8 cellular contexts compared by ENCODE assay signal in genomic region chr1:185156321-185156853, GRCh38. TPM values are rescaled to one million over a fixed set of nuclear protein-coding genes. Genes with fewer than 3 reads are reported as not detected.
DNase-seq lines count a peak whose midpoint lies in the region; ATAC-seq and TF ChIP-seq lines count a peak whose summit lies in the region.

No MANE protein-coding gene starts in this region.

- H3K4me1 ChIP-seq in Peyer's patch = peaks cover 0 to 26% (median 8%) of the 10 kb centered on the region in 4 donors
- peaks cover 20% of the 10 kb centered on the region for H3K4me1 ChIP-seq in mucosa of stomach (ENCODE audit: control insufficient read depth, insufficient read depth, low read length)

- H3K9ac ChIP-seq in mucosa of stomach (ENCODE audit: low read length) = peak overlapping the region; percentile 100

- no peaks in the 10 kb centered on the region for H3K27me3 Mint-ChIP-seq in effector memory CD8-positive, alpha-beta T cell

- peaks cover 19% of the 10 kb centered on the region for H3K36me3 Mint-ChIP-seq in effector memory CD8-positive, alpha-beta T cell (ENCODE audit: insufficient read depth)

- H3K27ac Mint-ChIP-seq in effector memory CD8-positive, alpha-beta T cell = peak overlapping the region; percentile 98

- peak; percentile 13 for ATAC-seq in GM18858 (IDR thresholded peaks at IDR 0.05; ENCODE audit: unreplicated experiment)
- peak; percentile 31 for ATAC-seq in HG03045 (IDR thresholded peaks at IDR 0.05; ENCODE audit: unreplicated experiment)
- peak; percentile 29 for ATAC-seq in effector memory CD8-positive, alpha-beta T cell (replicated peaks)

- H3K36me3 ChIP-seq in Peyer's patch = no peaks in the 10 kb centered on the region
- H3K36me3 ChIP-seq in mucosa of stomach (ENCODE audit: control insufficient read depth, insufficient read depth, low read length) = no peaks in the 10 kb centered on the region

- TF ChIP-seq CTCF in AG09309 (IDR thresholded peaks at IDR 0.05; ENCODE audit: control insufficient read depth, insufficient read depth, low read depth, low read length, missing control alignments) = no peak
- TF ChIP-seq CTCF in Peyer's patch (IDR thresholded peaks at IDR 0.05) = no peak

- H3K9me3 ChIP-seq in Peyer's patch (no peaks in the 10 kb centered on the region), mucosa of stomach (ENCODE audit: control insufficient read depth, low read length) (no peaks in the 10 kb centered on the region)

- no peak for TF ChIP-seq POLR2A in Peyer's patch (IDR thresholded peaks at IDR 0.05)

- H3K27ac ChIP-seq in Peyer's patch = peak overlapping the region; percentile 96 to 100 (median 98)

- H3K27me3 ChIP-seq in Peyer's patch (no peaks in the 10 kb centered on the region), mucosa of stomach (ENCODE audit: control insufficient read depth, insufficient read depth, low read length) (no peaks in the 10 kb centered on the region)

- no peaks in the 10 kb centered on the region for H3K9me3 Mint-ChIP-seq in effector memory CD8-positive, alpha-beta T cell

- peaks cover 14 to 34% of the 10 kb centered on the region in 2 donors for H3K4me1 Mint-ChIP-seq in effector memory CD8-positive, alpha-beta T cell (ENCODE audit: low read depth in 2 of 2)

- DNase-seq in AG09309 (ENCODE audit: low read depth) (no peak), Peyer's patch (peak in 1 of 3 donors; percentile 33)
- no peak for DNase-seq in effector memory CD8-positive, alpha-beta T cell
- DNase-seq in stimulated activated naive CD4-positive, alpha-beta T cell treated with Interleukin-2 at 50 U/mL for 16 hours (lab: John Stamatoyannopoulos, UW) = no peak
- no peak for DNase-seq in stimulated activated CD4-positive, alpha-beta T cell treated with anti-CD3 and anti-CD28 coated beads, Interleukin-2, amount 100 ng/mL, for 24 hours

- peak overlapping the region; percentile 91 to 99 for H3K4me3 Mint-ChIP-seq in effector memory CD8-positive, alpha-beta T cell

- peak overlapping the region; percentile 86 for H3K4me3 ChIP-seq in AG09309 (ENCODE audit: control insufficient read depth, low read depth, low read length)
- H3K4me3 ChIP-seq in Peyer's patch = peak overlapping the region; percentile 76 to 96 (median 80)
- peak overlapping the region; percentile 80 for H3K4me3 ChIP-seq in mucosa of stomach (ENCODE audit: low read length)

RNA-seq across cellular contexts. Expression of gene TRMT1L, which starts 0.4 kb away (rescaled TPM):
- 10 to 100 TPM in 3 of 4 donors, 1 to 10 TPM in 1; 8.4 to 14.9 (median 13.7) TPM for total RNA-seq in Peyer's patch

RNA-seq across cellular contexts. Expression of gene SWT1, which starts 0.6 kb away (rescaled TPM):
- total RNA-seq in Peyer's patch = 10 to 100 TPM in 2 of 4 donors, 1 to 10 TPM in 2; 6.0 to 21.5 (median 8.6) TPM
